1 cellular context compared by ENCODE assay signal in genomic region chr1:172585348-172585747, GRCh38.
TF ChIP-seq lines count a peak whose summit lies in the region.

No MANE protein-coding gene starts in this region.

TF ChIP-seq in IMR-90, 13 proteins besides CTCF, POLR2A, EP300 and RAD21 (continued from another document):
- TF ChIP-seq USF2 (IDR thresholded peaks at IDR 0.05; ENCODE audit: low read depth, low read length) = 0 out of 2 replicates have a peak, but pooled peaks have one; percentile 14
- 0 out of 2 replicates have a peak, but pooled peaks have one; percentile 7 for TF ChIP-seq BHLHE40 (IDR thresholded peaks at IDR 0.05; ENCODE audit: low read depth, low read length)
TF ChIP-seq in IMR-90: peak in this region for 3.
